1 cellular context compared by ENCODE assay signal in genomic region chr19:29624489-29625210, GRCh38.
TF ChIP-seq lines count a peak whose summit lies in the region.

No MANE protein-coding gene starts in this region.

TF ChIP-seq in H1, 55 proteins besides CTCF, POLR2A, EP300 and RAD21:
- TF ChIP-seq CHD2 (IDR thresholded peaks at IDR 0.05; ENCODE audit: low read length) (no peak), USF2 (IDR thresholded peaks at IDR 0.05; ENCODE audit: low read length) (peak; percentile 18; the same call in 1 of the 2 replicates)
